1 cellular context compared by ENCODE assay signal in the genomic region with DNA sequence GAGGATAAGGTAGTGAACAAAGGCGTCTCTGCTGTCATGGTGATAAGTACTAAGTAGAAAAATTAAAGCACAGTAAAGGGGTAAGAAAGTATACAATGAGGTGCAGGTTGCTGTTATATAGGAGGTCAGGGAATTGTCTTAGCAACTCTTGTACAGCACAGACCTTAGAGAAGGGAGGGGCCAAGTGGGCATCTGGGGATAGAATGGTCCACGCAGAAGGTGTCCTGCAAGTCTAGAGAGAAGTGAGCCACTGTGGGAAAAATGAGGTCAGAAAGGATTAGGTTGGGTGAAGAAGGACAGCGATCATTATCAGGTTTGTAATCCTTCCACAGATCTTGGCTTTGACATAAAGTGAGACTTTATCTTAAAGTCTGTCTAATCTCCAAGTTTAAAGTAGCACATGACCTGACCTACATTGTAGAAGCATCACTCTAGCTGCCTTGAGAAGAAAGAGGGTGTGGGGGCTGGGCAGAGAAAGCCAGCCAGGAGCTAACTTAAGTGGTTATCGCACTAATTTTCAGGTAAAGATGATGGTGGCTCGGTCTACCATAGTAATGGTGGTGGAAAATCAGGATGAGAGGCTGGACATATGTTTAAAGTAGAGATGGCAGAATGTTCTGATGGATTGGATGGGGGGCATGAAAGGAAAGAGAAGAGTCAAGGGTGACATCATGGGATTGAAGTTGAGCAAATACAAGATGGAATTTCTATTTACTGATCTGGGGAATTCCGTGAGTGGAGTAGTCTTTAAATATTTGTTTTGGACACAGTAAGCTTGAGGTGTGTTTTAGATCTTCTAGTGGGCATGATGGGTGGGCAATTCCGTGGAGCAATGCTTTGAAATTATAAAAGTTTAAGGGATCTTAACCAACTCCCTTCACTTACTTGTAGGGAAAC.
TF ChIP-seq lines count a peak whose summit lies in the region.

No MANE protein-coding gene starts in this region.

TF ChIP-seq in HepG2, 621 proteins besides CTCF, POLR2A, EP300 and RAD21 (continued from another document and continues in another):
- TF ChIP-seq, protein P1, sequence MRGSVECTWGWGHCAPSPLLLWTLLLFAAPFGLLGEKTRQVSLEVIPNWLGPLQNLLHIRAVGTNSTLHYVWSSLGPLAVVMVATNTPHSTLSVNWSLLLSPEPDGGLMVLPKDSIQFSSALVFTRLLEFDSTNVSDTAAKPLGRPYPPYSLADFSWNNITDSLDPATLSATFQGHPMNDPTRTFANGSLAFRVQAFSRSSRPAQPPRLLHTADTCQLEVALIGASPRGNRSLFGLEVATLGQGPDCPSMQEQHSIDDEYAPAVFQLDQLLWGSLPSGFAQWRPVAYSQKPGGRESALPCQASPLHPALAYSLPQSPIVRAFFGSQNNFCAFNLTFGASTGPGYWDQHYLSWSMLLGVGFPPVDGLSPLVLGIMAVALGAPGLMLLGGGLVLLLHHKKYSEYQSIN (CRISPR knock-in tag; IDR thresholded peaks at IDR 0.05; ENCODE audit: borderline replicate concordance) = no peak
- TF ChIP-seq, protein P2, sequence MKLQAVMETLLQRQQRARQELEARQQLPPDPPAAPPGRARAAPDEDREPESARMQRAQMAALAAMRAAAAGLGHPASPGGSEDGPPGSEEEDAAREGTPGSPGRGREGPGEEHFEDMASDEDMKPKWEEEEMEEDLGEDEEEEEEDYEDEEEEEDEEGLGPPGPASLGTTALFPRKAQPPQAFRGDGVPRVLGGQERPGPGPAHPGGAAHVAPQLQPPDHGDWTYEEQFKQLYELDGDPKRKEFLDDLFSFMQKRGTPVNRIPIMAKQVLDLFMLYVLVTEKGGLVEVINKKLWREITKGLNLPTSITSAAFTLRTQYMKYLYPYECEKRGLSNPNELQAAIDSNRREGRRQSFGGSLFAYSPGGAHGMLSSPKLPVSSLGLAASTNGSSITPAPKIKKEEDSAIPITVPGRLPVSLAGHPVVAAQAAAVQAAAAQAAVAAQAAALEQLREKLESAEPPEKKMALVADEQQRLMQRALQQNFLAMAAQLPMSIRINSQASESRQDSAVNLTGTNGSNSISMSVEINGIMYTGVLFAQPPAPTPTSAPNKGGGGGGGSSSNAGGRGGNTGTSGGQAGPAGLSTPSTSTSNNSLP (IDR thresholded peaks at IDR 0.05; ENCODE audit: low read depth, low read length) = peak; percentile 74; the same call in 1 of the 2 replicates
- TF ChIP-seq CCAR2 (optimal IDR thresholded peaks at IDR 0.05; ENCODE audit: low read depth, low read length) = no peak
- peak; percentile 73 for TF ChIP-seq RCOR2 (CRISPR knock-in tag; IDR thresholded peaks at IDR 0.05)
- TF ChIP-seq, protein P3, sequence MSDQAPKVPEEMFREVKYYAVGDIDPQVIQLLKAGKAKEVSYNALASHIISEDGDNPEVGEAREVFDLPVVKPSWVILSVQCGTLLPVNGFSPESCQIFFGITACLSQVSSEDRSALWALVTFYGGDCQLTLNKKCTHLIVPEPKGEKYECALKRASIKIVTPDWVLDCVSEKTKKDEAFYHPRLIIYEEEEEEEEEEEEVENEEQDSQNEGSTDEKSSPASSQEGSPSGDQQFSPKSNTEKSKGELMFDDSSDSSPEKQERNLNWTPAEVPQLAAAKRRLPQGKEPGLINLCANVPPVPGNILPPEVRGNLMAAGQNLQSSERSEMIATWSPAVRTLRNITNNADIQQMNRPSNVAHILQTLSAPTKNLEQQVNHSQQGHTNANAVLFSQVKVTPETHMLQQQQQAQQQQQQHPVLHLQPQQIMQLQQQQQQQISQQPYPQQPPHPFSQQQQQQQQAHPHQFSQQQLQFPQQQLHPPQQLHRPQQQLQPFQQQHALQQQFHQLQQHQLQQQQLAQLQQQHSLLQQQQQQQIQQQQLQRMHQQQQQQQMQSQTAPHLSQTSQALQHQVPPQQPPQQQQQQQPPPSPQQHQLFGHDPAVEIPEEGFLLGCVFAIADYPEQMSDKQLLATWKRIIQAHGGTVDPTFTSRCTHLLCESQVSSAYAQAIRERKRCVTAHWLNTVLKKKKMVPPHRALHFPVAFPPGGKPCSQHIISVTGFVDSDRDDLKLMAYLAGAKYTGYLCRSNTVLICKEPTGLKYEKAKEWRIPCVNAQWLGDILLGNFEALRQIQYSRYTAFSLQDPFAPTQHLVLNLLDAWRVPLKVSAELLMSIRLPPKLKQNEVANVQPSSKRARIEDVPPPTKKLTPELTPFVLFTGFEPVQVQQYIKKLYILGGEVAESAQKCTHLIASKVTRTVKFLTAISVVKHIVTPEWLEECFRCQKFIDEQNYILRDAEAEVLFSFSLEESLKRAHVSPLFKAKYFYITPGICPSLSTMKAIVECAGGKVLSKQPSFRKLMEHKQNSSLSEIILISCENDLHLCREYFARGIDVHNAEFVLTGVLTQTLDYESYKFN (CRISPR knock-in tag; conservative IDR thresholded peaks at IDR 0.05) = peak; percentile 90
- no peak for TF ChIP-seq TBP (CRISPR knock-in tag; IDR thresholded peaks at IDR 0.05)
- no peak for TF ChIP-seq ZNF138 (CRISPR knock-in tag; IDR thresholded peaks at IDR 0.05; ENCODE audit: low read depth)
- TF ChIP-seq KLF11 (CRISPR knock-in tag; IDR thresholded peaks at IDR 0.05) = no peak
- no peak for TF ChIP-seq ZNF841 (CRISPR knock-in tag; IDR thresholded peaks at IDR 0.05; ENCODE audit: borderline replicate concordance)
- TF ChIP-seq, protein P4, sequence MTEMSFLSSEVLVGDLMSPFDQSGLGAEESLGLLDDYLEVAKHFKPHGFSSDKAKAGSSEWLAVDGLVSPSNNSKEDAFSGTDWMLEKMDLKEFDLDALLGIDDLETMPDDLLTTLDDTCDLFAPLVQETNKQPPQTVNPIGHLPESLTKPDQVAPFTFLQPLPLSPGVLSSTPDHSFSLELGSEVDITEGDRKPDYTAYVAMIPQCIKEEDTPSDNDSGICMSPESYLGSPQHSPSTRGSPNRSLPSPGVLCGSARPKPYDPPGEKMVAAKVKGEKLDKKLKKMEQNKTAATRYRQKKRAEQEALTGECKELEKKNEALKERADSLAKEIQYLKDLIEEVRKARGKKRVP (CRISPR knock-in tag; IDR thresholded peaks at IDR 0.05) = peak in 1 of 2 experiments; percentile 71; a peak in 2 of 4 replicates
- TF ChIP-seq, protein P5, sequence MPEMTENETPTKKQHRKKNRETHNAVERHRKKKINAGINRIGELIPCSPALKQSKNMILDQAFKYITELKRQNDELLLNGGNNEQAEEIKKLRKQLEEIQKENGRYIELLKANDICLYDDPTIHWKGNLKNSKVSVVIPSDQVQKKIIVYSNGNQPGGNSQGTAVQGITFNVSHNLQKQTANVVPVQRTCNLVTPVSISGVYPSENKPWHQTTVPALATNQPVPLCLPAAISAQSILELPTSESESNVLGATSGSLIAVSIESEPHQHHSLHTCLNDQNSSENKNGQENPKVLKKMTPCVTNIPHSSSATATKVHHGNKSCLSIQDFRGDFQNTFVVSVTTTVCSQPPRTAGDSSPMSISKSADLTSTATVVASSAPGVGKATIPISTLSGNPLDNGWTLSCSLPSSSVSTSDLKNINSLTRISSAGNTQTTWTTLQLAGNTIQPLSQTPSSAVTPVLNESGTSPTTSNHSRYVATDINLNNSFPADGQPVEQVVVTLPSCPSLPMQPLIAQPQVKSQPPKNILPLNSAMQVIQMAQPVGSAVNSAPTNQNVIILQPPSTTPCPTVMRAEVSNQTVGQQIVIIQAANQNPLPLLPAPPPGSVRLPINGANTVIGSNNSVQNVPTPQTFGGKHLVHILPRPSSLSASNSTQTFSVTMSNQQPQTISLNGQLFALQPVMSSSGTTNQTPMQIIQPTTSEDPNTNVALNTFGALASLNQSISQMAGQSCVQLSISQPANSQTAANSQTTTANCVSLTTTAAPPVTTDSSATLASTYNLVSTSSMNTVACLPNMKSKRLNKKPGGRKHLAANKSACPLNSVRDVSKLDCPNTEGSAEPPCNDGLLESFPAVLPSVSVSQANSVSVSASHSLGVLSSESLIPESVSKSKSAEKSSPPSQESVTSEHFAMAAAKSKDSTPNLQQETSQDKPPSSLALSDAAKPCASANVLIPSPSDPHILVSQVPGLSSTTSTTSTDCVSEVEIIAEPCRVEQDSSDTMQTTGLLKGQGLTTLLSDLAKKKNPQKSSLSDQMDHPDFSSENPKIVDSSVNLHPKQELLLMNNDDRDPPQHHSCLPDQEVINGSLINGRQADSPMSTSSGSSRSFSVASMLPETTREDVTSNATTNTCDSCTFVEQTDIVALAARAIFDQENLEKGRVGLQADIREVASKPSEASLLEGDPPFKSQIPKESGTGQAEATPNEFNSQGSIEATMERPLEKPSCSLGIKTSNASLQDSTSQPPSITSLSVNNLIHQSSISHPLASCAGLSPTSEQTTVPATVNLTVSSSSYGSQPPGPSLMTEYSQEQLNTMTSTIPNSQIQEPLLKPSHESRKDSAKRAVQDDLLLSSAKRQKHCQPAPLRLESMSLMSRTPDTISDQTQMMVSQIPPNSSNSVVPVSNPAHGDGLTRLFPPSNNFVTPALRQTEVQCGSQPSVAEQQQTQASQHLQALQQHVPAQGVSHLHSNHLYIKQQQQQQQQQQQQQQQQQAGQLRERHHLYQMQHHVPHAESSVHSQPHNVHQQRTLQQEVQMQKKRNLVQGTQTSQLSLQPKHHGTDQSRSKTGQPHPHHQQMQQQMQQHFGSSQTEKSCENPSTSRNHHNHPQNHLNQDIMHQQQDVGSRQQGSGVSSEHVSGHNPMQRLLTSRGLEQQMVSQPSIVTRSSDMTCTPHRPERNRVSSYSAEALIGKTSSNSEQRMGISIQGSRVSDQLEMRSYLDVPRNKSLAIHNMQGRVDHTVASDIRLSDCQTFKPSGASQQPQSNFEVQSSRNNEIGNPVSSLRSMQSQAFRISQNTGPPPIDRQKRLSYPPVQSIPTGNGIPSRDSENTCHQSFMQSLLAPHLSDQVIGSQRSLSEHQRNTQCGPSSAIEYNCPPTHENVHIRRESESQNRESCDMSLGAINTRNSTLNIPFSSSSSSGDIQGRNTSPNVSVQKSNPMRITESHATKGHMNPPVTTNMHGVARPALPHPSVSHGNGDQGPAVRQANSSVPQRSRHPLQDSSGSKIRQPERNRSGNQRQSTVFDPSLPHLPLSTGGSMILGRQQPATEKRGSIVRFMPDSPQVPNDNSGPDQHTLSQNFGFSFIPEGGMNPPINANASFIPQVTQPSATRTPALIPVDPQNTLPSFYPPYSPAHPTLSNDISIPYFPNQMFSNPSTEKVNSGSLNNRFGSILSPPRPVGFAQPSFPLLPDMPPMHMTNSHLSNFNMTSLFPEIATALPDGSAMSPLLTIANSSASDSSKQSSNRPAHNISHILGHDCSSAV (CRISPR knock-in tag; IDR thresholded peaks at IDR 0.05; ENCODE audit: borderline replicate concordance) = no peak
- no peak for TF ChIP-seq ZSCAN31 (CRISPR knock-in tag; IDR thresholded peaks at IDR 0.05; ENCODE audit: low read depth)
- no peak for TF ChIP-seq MBNL3 (CRISPR knock-in tag; conservative IDR thresholded peaks at IDR 0.05)
- no peak for TF ChIP-seq ZNF850 (CRISPR knock-in tag; conservative IDR thresholded peaks at IDR 0.05)
- TF ChIP-seq ZNF468 (CRISPR knock-in tag; IDR thresholded peaks at IDR 0.05) = no peak
- TF ChIP-seq ZNF780A (CRISPR knock-in tag; IDR thresholded peaks at IDR 0.05) = no peak
- TF ChIP-seq GTF3A (CRISPR knock-in tag; conservative IDR thresholded peaks at IDR 0.05) = no peak
- TF ChIP-seq RXRA (CRISPR knock-in tag; IDR thresholded peaks at IDR 0.05) = no peak
- TF ChIP-seq, protein P6, sequence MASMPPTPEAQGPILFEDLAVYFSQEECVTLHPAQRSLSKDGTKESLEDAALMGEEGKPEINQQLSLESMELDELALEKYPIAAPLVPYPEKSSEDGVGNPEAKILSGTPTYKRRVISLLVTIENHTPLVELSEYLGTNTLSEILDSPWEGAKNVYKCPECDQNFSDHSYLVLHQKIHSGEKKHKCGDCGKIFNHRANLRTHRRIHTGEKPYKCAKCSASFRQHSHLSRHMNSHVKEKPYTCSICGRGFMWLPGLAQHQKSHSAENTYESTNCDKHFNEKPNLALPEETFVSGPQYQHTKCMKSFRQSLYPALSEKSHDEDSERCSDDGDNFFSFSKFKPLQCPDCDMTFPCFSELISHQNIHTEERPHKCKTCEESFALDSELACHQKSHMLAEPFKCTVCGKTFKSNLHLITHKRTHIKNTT (CRISPR knock-in tag; IDR thresholded peaks at IDR 0.05) = no peak
- no peak for TF ChIP-seq ZNF616 (CRISPR knock-in tag; IDR thresholded peaks at IDR 0.05; ENCODE audit: low read depth)
- no peak for TF ChIP-seq NFATC3 (CRISPR knock-in tag; IDR thresholded peaks at IDR 0.05)
- TF ChIP-seq MTF2 (CRISPR knock-in tag; IDR thresholded peaks at IDR 0.05; ENCODE audit: borderline replicate concordance) = no peak
- TF ChIP-seq, protein P7, sequence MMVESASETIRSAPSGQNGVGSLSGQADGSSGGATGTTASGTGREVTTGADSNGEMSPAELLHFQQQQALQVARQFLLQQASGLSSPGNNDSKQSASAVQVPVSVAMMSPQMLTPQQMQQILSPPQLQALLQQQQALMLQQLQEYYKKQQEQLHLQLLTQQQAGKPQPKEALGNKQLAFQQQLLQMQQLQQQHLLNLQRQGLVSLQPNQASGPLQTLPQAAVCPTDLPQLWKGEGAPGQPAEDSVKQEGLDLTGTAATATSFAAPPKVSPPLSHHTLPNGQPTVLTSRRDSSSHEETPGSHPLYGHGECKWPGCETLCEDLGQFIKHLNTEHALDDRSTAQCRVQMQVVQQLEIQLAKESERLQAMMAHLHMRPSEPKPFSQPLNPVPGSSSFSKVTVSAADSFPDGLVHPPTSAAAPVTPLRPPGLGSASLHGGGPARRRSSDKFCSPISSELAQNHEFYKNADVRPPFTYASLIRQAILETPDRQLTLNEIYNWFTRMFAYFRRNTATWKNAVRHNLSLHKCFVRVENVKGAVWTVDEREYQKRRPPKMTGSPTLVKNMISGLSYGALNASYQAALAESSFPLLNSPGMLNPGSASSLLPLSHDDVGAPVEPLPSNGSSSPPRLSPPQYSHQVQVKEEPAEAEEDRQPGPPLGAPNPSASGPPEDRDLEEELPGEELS (CRISPR knock-in tag; IDR thresholded peaks at IDR 0.05) = peak; percentile 89
- TF ChIP-seq ZNF329 (CRISPR knock-in tag; IDR thresholded peaks at IDR 0.05; ENCODE audit: low read depth) = no peak
- TF ChIP-seq ZNF768 (CRISPR knock-in tag; IDR thresholded peaks at IDR 0.05) = no peak
- TF ChIP-seq NFYC (CRISPR knock-in tag; IDR thresholded peaks at IDR 0.05) = no peak
- TF ChIP-seq ZNF563 (CRISPR knock-in tag; IDR thresholded peaks at IDR 0.05) = no peak
- TF ChIP-seq ETV6 (CRISPR knock-in tag; conservative IDR thresholded peaks at IDR 0.05) = no peak
- no peak for TF ChIP-seq ELF4 (CRISPR knock-in tag; IDR thresholded peaks at IDR 0.05; ENCODE audit: borderline replicate concordance)
- no peak for TF ChIP-seq KLF6 (CRISPR knock-in tag; IDR thresholded peaks at IDR 0.05)
- no peak for TF ChIP-seq ZNF235 (CRISPR knock-in tag; IDR thresholded peaks at IDR 0.05; ENCODE audit: borderline replicate concordance)
- TF ChIP-seq MEIS2 (CRISPR knock-in tag; IDR thresholded peaks at IDR 0.05) = peak; percentile 82
- TF ChIP-seq, protein P8, sequence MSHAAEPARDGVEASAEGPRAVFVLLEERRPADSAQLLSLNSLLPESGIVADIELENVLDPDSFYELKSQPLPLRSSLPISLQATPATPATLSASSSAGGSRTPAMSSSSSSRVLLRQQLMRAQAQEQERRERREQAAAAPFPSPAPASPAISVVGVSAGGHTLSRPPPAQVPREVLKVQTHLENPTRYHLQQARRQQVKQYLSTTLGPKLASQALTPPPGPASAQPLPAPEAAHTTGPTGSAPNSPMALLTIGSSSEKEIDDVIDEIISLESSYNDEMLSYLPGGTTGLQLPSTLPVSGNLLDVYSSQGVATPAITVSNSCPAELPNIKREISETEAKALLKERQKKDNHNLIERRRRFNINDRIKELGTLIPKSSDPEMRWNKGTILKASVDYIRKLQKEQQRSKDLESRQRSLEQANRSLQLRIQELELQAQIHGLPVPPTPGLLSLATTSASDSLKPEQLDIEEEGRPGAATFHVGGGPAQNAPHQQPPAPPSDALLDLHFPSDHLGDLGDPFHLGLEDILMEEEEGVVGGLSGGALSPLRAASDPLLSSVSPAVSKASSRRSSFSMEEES (CRISPR knock-in tag; IDR thresholded peaks at IDR 0.05) = peak; percentile 78
- no peak for TF ChIP-seq ZNF75D (CRISPR knock-in tag; IDR thresholded peaks at IDR 0.05; ENCODE audit: borderline replicate concordance)
- no peak for TF ChIP-seq ARHGAP35 (CRISPR knock-in tag; IDR thresholded peaks at IDR 0.05; ENCODE audit: borderline replicate concordance)
- TF ChIP-seq SP5 (CRISPR knock-in tag; IDR thresholded peaks at IDR 0.05; ENCODE audit: borderline replicate concordance, low read depth) = peak; percentile 56
